In genomic region chr13:23020246-23020843, GRCh38 we compare ENCODE assay signal across 8 cellular contexts.
DNase-seq lines count a peak whose midpoint lies in the region; ATAC-seq and TF ChIP-seq lines count a peak whose summit lies in the region.

No MANE protein-coding gene starts in this region.

- no peak overlapping the region for H2AK5ac ChIP-seq in neuronal stem cell (ENCODE audit: low read depth, low read length)

- H3K14ac ChIP-seq in neuronal stem cell (ENCODE audit: low read length): no peak overlapping the region

- H3K4me1 ChIP-seq in neuronal stem cell (ENCODE audit: control insufficient read depth in 2 of 2, insufficient read depth in 1 of 2, low read depth in 1 of 2, low read length in 2 of 2): no peaks in the 10 kb centered on the region

- H3K36me3 ChIP-seq in neuronal stem cell (replicated peaks in 1 of 2; ENCODE audit: control insufficient read depth in 2 of 2, insufficient read depth in 2 of 2, low read length in 2 of 2): no peaks in the 10 kb centered on the region

- H3K9me3 ChIP-seq in neuronal stem cell (replicated peaks in 1 of 2; ENCODE audit: control insufficient read depth in 2 of 2, insufficient read depth in 1 of 2, low read depth in 1 of 2, low read length in 2 of 2): no peaks in the 10 kb centered on the region

- H4K8ac ChIP-seq in neuronal stem cell (ENCODE audit: low read depth, low read length): no peak overlapping the region

- no peak overlapping the region for H4K91ac ChIP-seq in neuronal stem cell (ENCODE audit: low read depth, low read length, poor library complexity)

- DNase-seq in D341Med (ENCODE audit: low spot score) (peak; percentile 59), NCI-H2227 treated with DMSO at 0.1 percent for 48 hours (lab: John Stamatoyannopoulos, UW) (peak; percentile 13), fibroblast of the aortic adventitia (ENCODE audit: low read depth) (peak; percentile 59), neuronal stem cell (ENCODE audit: low spot score) (peak; percentile 64)
- peak; percentile 10 to 29 for DNase-seq in activated CD4-positive, alpha-beta T cell treated with anti-CD3 and anti-CD28 coated beads, Interleukin-2, amount 50 U/mL, for 48 hours
- no peak for DNase-seq in effector CD8-positive, alpha-beta T cell (lab: John Stamatoyannopoulos, UW)

- no peak overlapping the region for H3K4ac ChIP-seq in neuronal stem cell (ENCODE audit: low read length)

- no peak overlapping the region for H2AFZ ChIP-seq in neuronal stem cell (ENCODE audit: low read length)

- ATAC-seq in GM19035 (IDR thresholded peaks at IDR 0.05; ENCODE audit: unreplicated experiment) (peak; percentile 94), HG03108 (IDR thresholded peaks at IDR 0.05; ENCODE audit: unreplicated experiment) (peak; percentile 92)

- no peak overlapping the region for H3K23ac ChIP-seq in neuronal stem cell (ENCODE audit: low read depth, low read length, poor library complexity)

- TF ChIP-seq CTCF in fibroblast of the aortic adventitia (IDR thresholded peaks at IDR 0.05; ENCODE audit: insufficient read depth, low read length): peak; percentile 85

- H2BK5ac ChIP-seq in neuronal stem cell (ENCODE audit: low read length): no peak overlapping the region

- H2BK15ac ChIP-seq in neuronal stem cell (ENCODE audit: low read length): no peak overlapping the region

- H3K27ac ChIP-seq in neuronal stem cell (replicated peaks; ENCODE audit: low read length): no peak overlapping the region

- no CpG with 5 or more reads among the region's 5 CpGs for WGBS in neuronal stem cell (ENCODE audit: extremely low coverage in 2 of 2, insufficient read length in 2 of 2, insufficient replicate concordance in 1 of 2), 2 donors

- H3K18ac ChIP-seq in neuronal stem cell (ENCODE audit: low read length): no peak overlapping the region

- no peaks in the 10 kb centered on the region for H3K27me3 ChIP-seq in neuronal stem cell (ENCODE audit: control insufficient read depth in 3 of 3, insufficient read depth in 3 of 3, low read depth in 1 of 3, low read length in 3 of 3)

- H3K79me1 ChIP-seq in neuronal stem cell (ENCODE audit: low read depth, low read length): no peaks in the 10 kb centered on the region

- no peak overlapping the region for H2BK12ac ChIP-seq in neuronal stem cell (ENCODE audit: low read length)

- H3K9ac ChIP-seq in neuronal stem cell (ENCODE audit: low read depth, low read length, poor library complexity): no peak overlapping the region

- H3K4me2 ChIP-seq in neuronal stem cell (ENCODE audit: insufficient read depth, low read length, poor library complexity, severe bottlenecking): no peak overlapping the region

- no peak overlapping the region for H2BK120ac ChIP-seq in neuronal stem cell (ENCODE audit: low read depth, low read length)

- H3K4me3 ChIP-seq in fibroblast of the aortic adventitia (ENCODE audit: low read depth, low read length): no peak overlapping the region
- H3K4me3 ChIP-seq in neuronal stem cell (ENCODE audit: low read length in 2 of 2): no peak overlapping the region
